In genomic region chr2:240569523-240569997, GRCh38 we compare ENCODE assay signal across 1 cellular context.
TF ChIP-seq lines count a peak whose summit lies in the region.

No MANE protein-coding gene starts in this region.

TF ChIP-seq in GM12878, 131 proteins besides CTCF, POLR2A, EP300 and RAD21:
- TF ChIP-seq ASH2L (IDR thresholded peaks at IDR 0.05; ENCODE audit: borderline replicate concordance, low read depth) (no peak), DPF2 (IDR thresholded peaks at IDR 0.05) (no peak)
